In the genomic region with DNA sequence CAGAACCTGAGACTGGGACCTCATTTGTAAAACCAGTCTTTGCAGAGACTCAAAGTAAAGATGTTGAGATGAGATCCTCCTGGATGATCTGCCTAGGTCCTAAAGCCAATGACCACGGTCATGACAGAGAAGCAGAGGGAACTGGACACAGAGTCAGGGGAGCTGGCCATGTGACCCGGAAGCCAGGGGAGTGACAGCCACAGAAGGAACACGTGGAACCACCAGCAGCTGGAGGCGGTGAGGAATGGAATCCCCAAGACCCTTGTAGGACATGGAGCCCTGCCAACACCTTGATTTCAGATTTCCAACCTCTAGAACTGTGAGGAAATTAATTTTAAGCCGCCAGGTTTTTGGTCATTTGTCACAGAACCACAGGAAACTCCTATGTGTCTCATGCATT, we compare ENCODE assay signal across 1 cellular context.
A peak's percentile ranks its signal among the peaks of the same experiment; 100 is the strongest.
TF ChIP-seq lines count a peak whose summit lies in the region.

No MANE protein-coding gene starts in this region.

TF ChIP-seq in HepG2, 621 proteins besides CTCF, POLR2A, EP300 and RAD21:
- TF ChIP-seq POLR2G (IDR thresholded peaks at IDR 0.05; ENCODE audit: low read depth, low read length), result peak; percentile 36; the same call in 1 of the 2 replicates
- TF ChIP-seq IKZF5 (CRISPR knock-in tag; IDR thresholded peaks at IDR 0.05), result no peak
TF ChIP-seq in HepG2: peak in this region for 1.
